ENCODE assay signal across 16 cellular contexts in the genomic region with DNA sequence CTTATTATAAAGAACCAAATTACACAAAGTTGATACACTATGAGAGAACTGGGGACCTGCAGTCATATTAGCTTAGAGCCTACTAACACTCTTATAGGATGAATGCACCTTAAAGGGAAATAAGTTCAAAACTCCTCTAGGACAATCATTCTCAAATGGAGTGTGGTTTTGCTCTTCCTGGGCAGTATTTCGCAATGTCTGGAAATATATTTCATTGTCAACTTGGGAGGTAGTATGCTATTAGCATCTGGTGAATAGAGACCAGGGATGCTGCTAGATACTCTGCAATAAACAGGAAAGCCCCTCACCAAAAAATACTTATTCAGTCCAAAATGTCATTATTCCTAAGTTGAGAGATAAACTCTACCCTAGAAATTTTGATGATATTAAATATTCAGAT.
DNase-seq lines count a peak whose midpoint lies in the region; ATAC-seq and TF ChIP-seq lines count a peak whose summit lies in the region.
"Had no signal": no experiment of that assay in that cellular context is flagged by ENCODE, and none has a peak within 500 bp of the region (broad histone marks: within the 10 kb centered on the region; RNA-seq: fewer than 3 reads in every experiment).

No MANE protein-coding gene starts in this region.

- H3K9me2 ChIP-seq in hepatocyte (replicated peaks; ENCODE audit: insufficient read depth): no peaks in the 10 kb centered on the region

- no peak for TF ChIP-seq POLR2A in breast epithelium (IDR thresholded peaks at IDR 0.05)

- no peak overlapping the region for H3K4me3 Mint-ChIP-seq in MCF 10A (ENCODE audit: unreplicated experiment)
- H3K4me3 Mint-ChIP-seq: CD4-positive, alpha-beta T cell; H9 had no signal

- peaks cover 4% of the 10 kb centered on the region for H3K9me3 Mint-ChIP-seq in MCF 10A (ENCODE audit: unreplicated experiment)

- H3K36me3 ChIP-seq in breast epithelium (no peaks in the 10 kb centered on the region), adipocyte (ENCODE audit: control insufficient read depth, insufficient read depth, low read length, severe bottlenecking) (no peaks in the 10 kb centered on the region), hepatocyte (replicated peaks; ENCODE audit: insufficient read depth, low read depth) (no peaks in the 10 kb centered on the region)

- WGBS in hepatocyte (ENCODE audit: low lambda C conversion rate, missing lambda C conversion rate): 74% methylated on average over 1 of the region's 1 CpG

- CTCF ChIA-PET in MCF 10A (lab: Yijun Ruan, JAX): no interaction called here

- ATAC-seq in GM19463 (IDR thresholded peaks at IDR 0.05; ENCODE audit: unreplicated experiment): no peak
- ATAC-seq: A549 had no signal

- H3K79me2 ChIP-seq in hepatocyte: no peaks in the 10 kb centered on the region

- H3K27me3 ChIP-seq in breast epithelium: no peaks in the 10 kb centered on the region
- no peaks in the 10 kb centered on the region for H3K27me3 ChIP-seq in adipocyte (replicated peaks; ENCODE audit: control insufficient read depth, insufficient read depth, low read length)
- H3K27me3 ChIP-seq in hepatocyte: no peaks in the 10 kb centered on the region

- H3K4me3 ChIP-seq in breast epithelium (no peak overlapping the region), adipocyte (ENCODE audit: low read length) (no peak overlapping the region), fibroblast of pulmonary artery (replicated peaks; ENCODE audit: low read depth, low read length) (no peak overlapping the region), hepatocyte (no peak overlapping the region)
- H3K4me3 ChIP-seq: A549 had no signal

- no peak for TF ChIP-seq CTCF in MCF 10A (IDR thresholded peaks at IDR 0.05; ENCODE audit: unreplicated experiment)
- TF ChIP-seq CTCF in breast epithelium (IDR thresholded peaks at IDR 0.05): no peak
- no peak for TF ChIP-seq CTCF in fibroblast of pulmonary artery (IDR thresholded peaks at IDR 0.05; ENCODE audit: low read length, missing control alignments)
- TF ChIP-seq CTCF in hepatocyte (IDR thresholded peaks at IDR 0.05; ENCODE audit: poor library complexity): no peak

- H3K9me3 ChIP-seq in breast epithelium (peaks cover 0 to 6% of the 10 kb centered on the region in 2 donors), adipocyte (ENCODE audit: control insufficient read depth, low read length) (no peaks in the 10 kb centered on the region), hepatocyte (ENCODE audit: low read depth) (no peaks in the 10 kb centered on the region)
- H3K9me3 ChIP-seq: Caco-2 had no signal

- no peaks in the 10 kb centered on the region for H3K27me3 Mint-ChIP-seq in MCF 10A (ENCODE audit: insufficient read depth, unreplicated experiment)
- H3K27me3 Mint-ChIP-seq: CD4-positive, alpha-beta T cell had no signal

- BruUV-seq in MCF 10A (replicated peaks; lab: Mats Ljungman, UMichigan): no TSS peak

- POLR2A ChIA-PET in MCF 10A (lab: Yijun Ruan, JAX): interaction anchor here (0.7 kb wide), 1 partner anchor 1110 kb away, joined by 3 read pairs; no protein-coding TSS in a partner anchor

- H3K4me1 ChIP-seq in breast epithelium (no peaks in the 10 kb centered on the region), adipocyte (ENCODE audit: control insufficient read depth, insufficient read depth, low read length) (peaks cover 10% of the 10 kb centered on the region), hepatocyte (ENCODE audit: insufficient read depth) (no peaks in the 10 kb centered on the region)
- H3K4me1 ChIP-seq: A549, Caco-2 had no signal

- H3K36me3 Mint-ChIP-seq in MCF 10A (ENCODE audit: insufficient read depth, unreplicated experiment): no peaks in the 10 kb centered on the region

- DNase-seq in MCF 10A (ENCODE audit: unreplicated experiment) (peak; percentile 19), breast epithelium (ENCODE audit: low spot score in 2 of 2) (no peak), adipocyte (ENCODE audit: low read depth) (peak; percentile 40), fibroblast of pulmonary artery (ENCODE audit: low read depth) (peak; percentile 41), hepatocyte (ENCODE audit: low spot score) (no peak)
- no peak for DNase-seq in activated CD4-positive, alpha-beta T cell treated with anti-CD3 and anti-CD28 coated beads for 1 hour
- DNase-seq: AML-193; Caco-2; CD4-positive, alpha-beta T cell; GOT3; H9; KG1 had no signal

- peaks cover 13% of the 10 kb centered on the region for H3K4me1 Mint-ChIP-seq in MCF 10A (ENCODE audit: insufficient read depth, unreplicated experiment)
- H3K4me1 Mint-ChIP-seq: H9 had no signal

- H2AFZ ChIP-seq in hepatocyte: no peak overlapping the region

- no peak overlapping the region for H3K4me2 ChIP-seq in hepatocyte
- H3K4me2 ChIP-seq: A549 had no signal

- H3K9ac ChIP-seq in adipocyte (ENCODE audit: low read length): no peak overlapping the region

- H3K27ac ChIP-seq in breast epithelium: no peak overlapping the region
- H3K27ac ChIP-seq in hepatocyte: no peak overlapping the region
- H3K27ac ChIP-seq: 22Rv1, A549, C4-2B had no signal

- no peaks in the 10 kb centered on the region for H4K20me1 ChIP-seq in hepatocyte (ENCODE audit: insufficient read depth, poor library complexity, severe bottlenecking)

- intact Hi-C loops in MCF 10A (cut with micrococcal nuclease) (no loop called here), breast epithelium (cut with DNase I; ENCODE audit: low total_unique reads) (no loop called here)

- H3K27ac Mint-ChIP-seq in MCF 10A (ENCODE audit: low read depth, unreplicated experiment): no peak overlapping the region
- H3K27ac Mint-ChIP-seq: CD4-positive, alpha-beta T cell; H9 had no signal

Comparison
In these comparisons a context has a peak if more than half of its experiments do, and no peak if none do; other contexts are left out.
1. DNase-seq: peak in MCF 10A (single experiment), adipocyte (single experiment) and fibroblast of pulmonary artery (single experiment); none in breast epithelium (0 of 2), activated CD4-positive, alpha-beta T cell treated with anti-CD3 and anti-CD28 coated beads for 1 hour (single experiment) and hepatocyte (single experiment).